Comparison of ENCODE assay signal across 10 cellular contexts in the genomic region with DNA sequence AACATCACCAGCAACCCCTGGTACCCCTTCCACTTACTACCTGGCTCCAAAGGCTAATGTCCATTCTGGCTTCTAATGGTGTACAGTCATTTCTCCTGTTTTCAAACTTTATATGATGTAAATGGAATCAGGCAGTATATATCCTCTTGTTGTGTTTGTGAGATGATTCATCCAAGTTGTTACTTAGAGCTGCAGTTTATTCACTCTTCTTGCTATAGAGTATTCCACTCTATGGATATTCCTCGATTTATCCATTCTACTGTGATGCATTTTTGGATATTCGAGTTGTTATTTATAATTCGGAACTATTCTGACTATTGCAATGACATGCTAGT. TPM values are rescaled to one million over a fixed set of nuclear protein-coding genes. Genes with fewer than 3 reads are reported as not detected.
DNase-seq lines count a peak whose midpoint lies in the region; ATAC-seq and TF ChIP-seq lines count a peak whose summit lies in the region.
"Had no signal": no experiment of that assay in that cellular context is flagged by ENCODE, and none has a peak within 500 bp of the region (broad histone marks: within the 10 kb centered on the region; RNA-seq: fewer than 3 reads in every experiment).

No MANE protein-coding gene starts in this region.

- no peaks in the 10 kb centered on the region for H3K27me3 ChIP-seq in MG63
- H3K27me3 ChIP-seq: BE2C had no signal

- DNase-seq in activated naive CD4-positive, alpha-beta T cell treated with anti-CD3 and anti-CD28 coated beads, Interleukin-2, amount 50 U/mL, for 72 hours (ENCODE audit: low spot score in 2 of 2), result no peak
- no peak for DNase-seq in activated naive CD4-positive, alpha-beta T cell treated with anti-CD3 and anti-CD28 coated beads for 36 hours
- no peak for DNase-seq in activated B cell treated with CpG ODN at 0.5 μM for 24 hours
- no peak for DNase-seq in immature natural killer cell
- no peak for DNase-seq in type B pancreatic cell (ENCODE audit: extremely low spot score, unreplicated experiment)
- DNase-seq in stimulated activated CD4-positive, alpha-beta T cell treated with anti-CD3 and anti-CD28 coated beads, Interleukin-12 subunit alpha, Interleukin-12 subunit beta, amount 100 ng/mL, for 4 hours, result no peak
- DNase-seq in MG63, result no peak
- DNase-seq: BE2C, NCI-H2029 treated with DMSO at 0.1 percent for 48 hours had no signal

- H3K36me3 ChIP-seq in MG63, result peaks cover 3% of the 10 kb centered on the region; the same call in 1 of the 2 replicates
- H3K36me3 ChIP-seq: BE2C had no signal

- H3K27ac Mint-ChIP-seq in activated naive CD4-positive, alpha-beta T cell treated with anti-CD3 and anti-CD28 coated beads, Interleukin-2, amount 50 U/mL, for 72 hours, result peak overlapping the region; percentile 69 to 85
- H3K27ac Mint-ChIP-seq in activated naive CD4-positive, alpha-beta T cell treated with anti-CD3 and anti-CD28 coated beads for 36 hours, result no peak overlapping the region
- peak overlapping the region; percentile 99 for H3K27ac Mint-ChIP-seq in activated B cell treated with CpG ODN at 0.5 μM for 24 hours
- peak overlapping the region; percentile 98 to 100 (median 100) for H3K27ac Mint-ChIP-seq in immature natural killer cell
- H3K27ac Mint-ChIP-seq in type B pancreatic cell, result peak overlapping the region; percentile 48

- H3K4me3 Mint-ChIP-seq in activated naive CD4-positive, alpha-beta T cell treated with anti-CD3 and anti-CD28 coated beads for 36 hours, result no peak overlapping the region
- H3K4me3 Mint-ChIP-seq in activated B cell treated with CpG ODN at 0.5 μM for 24 hours, result peak overlapping the region; percentile 39
- H3K4me3 Mint-ChIP-seq in immature natural killer cell, result peak overlapping the region; percentile 72 to 91 (median 86)
- no peak overlapping the region for H3K4me3 Mint-ChIP-seq in type B pancreatic cell

- H3K4me1 Mint-ChIP-seq in activated naive CD4-positive, alpha-beta T cell treated with anti-CD3 and anti-CD28 coated beads for 36 hours (ENCODE audit: low read depth), result peaks cover 77% of the 10 kb centered on the region
- H3K4me1 Mint-ChIP-seq in activated B cell treated with CpG ODN at 0.5 μM for 24 hours, result peaks cover 98% of the 10 kb centered on the region
- H3K4me1 Mint-ChIP-seq in immature natural killer cell, result peaks cover 99 to 100% of the 10 kb centered on the region in 2 donors
- peaks cover 28% of the 10 kb centered on the region for H3K4me1 Mint-ChIP-seq in type B pancreatic cell (ENCODE audit: unreplicated experiment)

- CTCF ChIA-PET in activated naive CD4-positive, alpha-beta T cell treated with anti-CD3 and anti-CD28 coated beads for 36 hours (lab: Charles Lee), result interaction anchor here (0.6 to 3.3 kb wide), 16 partner anchors 8 to 72 kb away, joined by 3 to 20 read pairs (median 4); partner anchors contain the start of gene IRF1
- CTCF ChIA-PET in activated B cell treated with CpG ODN at 0.5 μM for 24 hours (lab: Charles Lee), result interaction anchor here (0.8 to 5.1 kb wide), 8 partner anchors 8 to 47 kb away, joined by 3 to 27 read pairs (median 9); partner anchors contain the start of gene IRF1

- intact Hi-C loops in activated naive CD4-positive, alpha-beta T cell treated with anti-CD3 and anti-CD28 coated beads for 36 hours (cut with micrococcal nuclease), result loop anchor here (1.0 kb wide), 6 partner anchors 8 to 165 kb away; no protein-coding TSS in a partner anchor
- intact Hi-C loops in activated B cell treated with CpG ODN at 0.5 μM for 24 hours (cut with micrococcal nuclease), result loop anchor here (1.0 kb wide), 1 partner anchor 8 kb away; no protein-coding TSS in a partner anchor

- POLR2A ChIA-PET in activated B cell treated with CpG ODN at 0.5 μM for 24 hours (lab: Charles Lee), result interaction anchor here (0.6 to 8.2 kb wide), 13 partner anchors 8 to 567 kb away, joined by 3 to 164 read pairs (median 30); partner anchors contain the start of gene IRF1

- TF ChIP-seq CTCF in activated B cell treated with CpG ODN at 0.5 μM for 24 hours (IDR thresholded peaks at IDR 0.05) (no peak), type B pancreatic cell (conservative IDR thresholded peaks at IDR 0.05) (no peak)

- H3K36me3 Mint-ChIP-seq in activated naive CD4-positive, alpha-beta T cell treated with anti-CD3 and anti-CD28 coated beads, Interleukin-2, amount 50 U/mL, for 72 hours, result peaks cover 24 to 36% of the 10 kb centered on the region in 2 donors
- H3K36me3 Mint-ChIP-seq in activated naive CD4-positive, alpha-beta T cell treated with anti-CD3 and anti-CD28 coated beads for 36 hours (ENCODE audit: low read depth), result peaks cover 31% of the 10 kb centered on the region
- H3K36me3 Mint-ChIP-seq in activated B cell treated with CpG ODN at 0.5 μM for 24 hours (ENCODE audit: low read depth) (peaks cover 18% of the 10 kb centered on the region), immature natural killer cell (peaks cover 39 to 47% (median 44%) of the 10 kb centered on the region in 3 donors), type B pancreatic cell (peaks cover 3% of the 10 kb centered on the region)

- peaks cover 0 to 10% of the 10 kb centered on the region in 2 donors for H3K9me3 Mint-ChIP-seq in activated naive CD4-positive, alpha-beta T cell treated with anti-CD3 and anti-CD28 coated beads, Interleukin-2, amount 50 U/mL, for 72 hours
- H3K9me3 Mint-ChIP-seq in activated naive CD4-positive, alpha-beta T cell treated with anti-CD3 and anti-CD28 coated beads for 36 hours, result no peaks in the 10 kb centered on the region
- no peaks in the 10 kb centered on the region for H3K9me3 Mint-ChIP-seq in activated B cell treated with CpG ODN at 0.5 μM for 24 hours
- H3K9me3 Mint-ChIP-seq in immature natural killer cell, result no peaks in the 10 kb centered on the region
- no peaks in the 10 kb centered on the region for H3K9me3 Mint-ChIP-seq in type B pancreatic cell

- peak in 1 of 2 donors; percentile 54 for ATAC-seq in activated naive CD4-positive, alpha-beta T cell treated with anti-CD3 and anti-CD28 coated beads, Interleukin-2, amount 50 U/mL, for 72 hours
- ATAC-seq in activated B cell treated with CpG ODN at 0.5 μM for 24 hours (ENCODE audit: low read depth) (no peak), GM18873 (IDR thresholded peaks at IDR 0.05; ENCODE audit: low FRiP score, unreplicated experiment) (no peak)

- no peaks in the 10 kb centered on the region for H3K9me3 ChIP-seq in MG63
- H3K9me3 ChIP-seq: BE2C had no signal

- H3K27me3 Mint-ChIP-seq in activated naive CD4-positive, alpha-beta T cell treated with anti-CD3 and anti-CD28 coated beads for 36 hours (ENCODE audit: low read depth), result no peaks in the 10 kb centered on the region
- H3K27me3 Mint-ChIP-seq in activated B cell treated with CpG ODN at 0.5 μM for 24 hours (no peaks in the 10 kb centered on the region), immature natural killer cell (ENCODE audit: low read depth in 3 of 3) (peaks cover 18 to 48% (median 24%) of the 10 kb centered on the region in 3 donors), type B pancreatic cell (no peaks in the 10 kb centered on the region)

- H3K4me3 ChIP-seq in MG63, result no peak overlapping the region

RNA-seq across cellular contexts. Expression of gene IRF1, which starts 32.4 kb away (rescaled TPM):
- total RNA-seq in activated naive CD4-positive, alpha-beta T cell treated with anti-CD3 and anti-CD28 coated beads, Interleukin-2, amount 50 U/mL, for 72 hours, result 100 to 1,000 TPM; 107 to 156 TPM
- 10 to 100 TPM; 84.3 to 88.4 TPM for total RNA-seq in activated naive CD4-positive, alpha-beta T cell treated with anti-CD3 and anti-CD28 coated beads for 36 hours
- 126 and 134 TPM in 2 replicates for total RNA-seq in activated B cell treated with CpG ODN at 0.5 μM for 24 hours
- polyA plus RNA-seq in immature natural killer cell, result 100 to 1,000 TPM; 349 to 460 (median 371) TPM
- total RNA-seq in type B pancreatic cell (ENCODE audit: low replicate concordance), result 50.1 and 77.4 TPM in 2 replicates
- 14.2 and 34.7 TPM in 2 replicates for total RNA-seq in MG63 (2014; rRNA removed; shearing (Covaris generic); ENCODE audit: low replicate concordance)

Comparison
In these comparisons a context has a peak if more than half of its experiments do, and no peak if none do; other contexts are left out.
1. H3K4me3 Mint-ChIP-seq: peak in activated B cell treated with CpG ODN at 0.5 μM for 24 hours (single experiment) and immature natural killer cell (5 of 5); none in activated naive CD4-positive, alpha-beta T cell treated with anti-CD3 and anti-CD28 coated beads for 36 hours (single experiment) and type B pancreatic cell (single experiment).